ENCODE assay signal across 8 cellular contexts in genomic region chr2:28325567-28326468, GRCh38.
DNase-seq lines count a peak whose midpoint lies in the region; ATAC-seq and TF ChIP-seq lines count a peak whose summit lies in the region.

No MANE protein-coding gene starts in this region.

- intact Hi-C loops in sigmoid colon (cut with DNase I), result no loop called here
- intact Hi-C loops in colonic mucosa (cut with DNase I), result no loop called here

- H3K4me1 ChIP-seq in sigmoid colon (peaks cover 0 to 41% (median 24%) of the 10 kb centered on the region in 4 donors), colonic mucosa (no peaks in the 10 kb centered on the region)

- H3K4me3 Mint-ChIP-seq in activated CD8-positive, alpha-beta T cell treated with anti-CD3 and anti-CD28 coated beads, Interleukin-2, amount 10 ng/mL, durations not matched to agents 7 days and 5 days, result no peak overlapping the region

- no peak for TF ChIP-seq EP300 in sigmoid colon (IDR thresholded peaks at IDR 0.05)

- no peaks in the 10 kb centered on the region for H3K9me3 Mint-ChIP-seq in activated CD8-positive, alpha-beta T cell treated with anti-CD3 and anti-CD28 coated beads, Interleukin-2, amount 10 ng/mL, durations not matched to agents 7 days and 5 days (ENCODE audit: insufficient read depth)

- no peaks in the 10 kb centered on the region for H3K27me3 Mint-ChIP-seq in activated CD8-positive, alpha-beta T cell treated with anti-CD3 and anti-CD28 coated beads, Interleukin-2, amount 10 ng/mL, durations not matched to agents 7 days and 5 days (ENCODE audit: low read depth)

- H3K27ac Mint-ChIP-seq in activated CD8-positive, alpha-beta T cell treated with anti-CD3 and anti-CD28 coated beads, Interleukin-2, amount 10 ng/mL, durations not matched to agents 7 days and 5 days, result peak overlapping the region; percentile 15

- H3K36me3 ChIP-seq in sigmoid colon (no peaks in the 10 kb centered on the region), colonic mucosa (no peaks in the 10 kb centered on the region)

- no peak for DNase-seq in activated CD8-positive, alpha-beta T cell treated with anti-CD3 and anti-CD28 coated beads, Interleukin-2, amount 10 ng/mL, durations not matched to agents 7 days and 5 days
- DNase-seq in sigmoid colon, result peak; percentile 53
- no peak for DNase-seq in colonic mucosa
- DNase-seq in 8988T, result no peak
- no peak for DNase-seq in NCI-H1048 (lab: John Stamatoyannopoulos, UW)
- DNase-seq in globus pallidus (ENCODE audit: low spot score), result no peak

- no peak overlapping the region for H3K27ac ChIP-seq in sigmoid colon
- no peak overlapping the region for H3K27ac ChIP-seq in colonic mucosa

- 81 to 88% methylated on average over 10 of the region's 10 CpGs for WGBS in sigmoid colon, 2 donors

- H3K4me3 ChIP-seq in sigmoid colon (no peak overlapping the region), colonic mucosa (no peak overlapping the region)

- POLR2A ChIA-PET in activated CD8-positive, alpha-beta T cell treated with anti-CD3 and anti-CD28 coated beads, Interleukin-2, amount 10 ng/mL, durations not matched to agents 7 days and 5 days (lab: Charles Lee), result interaction anchor here (0.9 kb wide), 1 partner anchor 17 kb away, joined by 3 read pairs; no protein-coding TSS in a partner anchor

- TF ChIP-seq CTCF in sigmoid colon (IDR thresholded peaks at IDR 0.05), result no peak
- TF ChIP-seq CTCF in colonic mucosa (IDR thresholded peaks at IDR 0.05), result no peak

- ATAC-seq in GM18907 (IDR thresholded peaks at IDR 0.05; ENCODE audit: unreplicated experiment) (peak; percentile 76), HG03097 (IDR thresholded peaks at IDR 0.05; ENCODE audit: low FRiP score, unreplicated experiment) (peak; percentile 51)
- no peak for ATAC-seq in activated CD8-positive, alpha-beta T cell treated with anti-CD3 and anti-CD28 coated beads, Interleukin-2, amount 10 ng/mL, durations not matched to agents 7 days and 5 days

- no peaks in the 10 kb centered on the region for H3K27me3 ChIP-seq in sigmoid colon
- H3K27me3 ChIP-seq in colonic mucosa, result no peaks in the 10 kb centered on the region

- no peak overlapping the region for H3K9ac ChIP-seq in colonic mucosa (ENCODE audit: low read depth in 2 of 2, low read length in 2 of 2)

- H3K4me1 Mint-ChIP-seq in activated CD8-positive, alpha-beta T cell treated with anti-CD3 and anti-CD28 coated beads, Interleukin-2, amount 10 ng/mL, durations not matched to agents 7 days and 5 days (ENCODE audit: low read depth), result peaks cover 25% of the 10 kb centered on the region

- peaks cover 14% of the 10 kb centered on the region for H3K36me3 Mint-ChIP-seq in activated CD8-positive, alpha-beta T cell treated with anti-CD3 and anti-CD28 coated beads, Interleukin-2, amount 10 ng/mL, durations not matched to agents 7 days and 5 days (ENCODE audit: low read depth)

- H3K9me3 ChIP-seq in sigmoid colon, result no peaks in the 10 kb centered on the region
- no peaks in the 10 kb centered on the region for H3K9me3 ChIP-seq in colonic mucosa

- CTCF ChIA-PET in activated CD8-positive, alpha-beta T cell treated with anti-CD3 and anti-CD28 coated beads, Interleukin-2, amount 10 ng/mL, durations not matched to agents 7 days and 5 days (lab: Charles Lee), result no interaction called here

- no peak for TF ChIP-seq POLR2A in sigmoid colon (IDR thresholded peaks at IDR 0.05)
